Comparison of ENCODE assay signal across 1 cellular context in the genomic region with DNA sequence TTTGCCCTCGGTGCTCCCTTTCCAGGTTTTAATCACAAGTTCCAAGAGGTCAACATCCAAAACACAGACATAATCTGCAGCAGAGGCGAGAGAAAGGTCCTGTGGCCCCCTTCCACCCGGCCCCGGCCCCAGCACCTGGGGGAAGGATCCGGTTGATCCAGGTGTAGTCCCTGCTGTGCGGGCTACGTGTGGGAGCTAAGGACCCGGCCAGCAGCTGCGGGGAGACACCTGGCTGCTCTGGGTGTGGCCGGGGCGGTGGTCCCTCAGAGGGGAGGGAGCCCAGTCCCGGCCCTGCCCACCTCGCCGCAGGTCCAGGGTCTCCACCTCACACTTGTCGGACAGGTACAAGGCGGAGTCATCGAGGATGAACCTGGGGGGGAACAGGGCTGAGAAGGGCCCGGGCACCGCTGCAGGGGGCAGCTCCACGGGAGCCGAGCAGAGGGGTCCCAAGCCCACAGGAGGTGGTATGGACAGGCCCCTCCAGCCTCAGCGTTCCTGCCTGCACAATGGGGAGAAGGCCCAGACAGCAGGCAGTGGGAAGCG.
TF ChIP-seq lines count a peak whose summit lies in the region.

No MANE protein-coding gene starts in this region.

TF ChIP-seq in K562, 482 proteins besides CTCF, POLR2A, EP300 and RAD21:
- TF ChIP-seq, protein P1, sequence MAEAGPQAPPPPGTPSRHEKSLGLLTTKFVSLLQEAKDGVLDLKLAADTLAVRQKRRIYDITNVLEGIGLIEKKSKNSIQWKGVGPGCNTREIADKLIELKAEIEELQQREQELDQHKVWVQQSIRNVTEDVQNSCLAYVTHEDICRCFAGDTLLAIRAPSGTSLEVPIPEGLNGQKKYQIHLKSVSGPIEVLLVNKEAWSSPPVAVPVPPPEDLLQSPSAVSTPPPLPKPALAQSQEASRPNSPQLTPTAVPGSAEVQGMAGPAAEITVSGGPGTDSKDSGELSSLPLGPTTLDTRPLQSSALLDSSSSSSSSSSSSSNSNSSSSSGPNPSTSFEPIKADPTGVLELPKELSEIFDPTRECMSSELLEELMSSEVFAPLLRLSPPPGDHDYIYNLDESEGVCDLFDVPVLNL (CRISPR knock-in tag; IDR thresholded peaks at IDR 0.05; ENCODE audit: low read depth): no peak
- TF ChIP-seq POLR2G (IDR thresholded peaks at IDR 0.05; ENCODE audit: low read depth, low read length): peak; percentile 30; the same call in 1 of the 2 replicates
